1 cellular context compared by ENCODE assay signal in the genomic region with DNA sequence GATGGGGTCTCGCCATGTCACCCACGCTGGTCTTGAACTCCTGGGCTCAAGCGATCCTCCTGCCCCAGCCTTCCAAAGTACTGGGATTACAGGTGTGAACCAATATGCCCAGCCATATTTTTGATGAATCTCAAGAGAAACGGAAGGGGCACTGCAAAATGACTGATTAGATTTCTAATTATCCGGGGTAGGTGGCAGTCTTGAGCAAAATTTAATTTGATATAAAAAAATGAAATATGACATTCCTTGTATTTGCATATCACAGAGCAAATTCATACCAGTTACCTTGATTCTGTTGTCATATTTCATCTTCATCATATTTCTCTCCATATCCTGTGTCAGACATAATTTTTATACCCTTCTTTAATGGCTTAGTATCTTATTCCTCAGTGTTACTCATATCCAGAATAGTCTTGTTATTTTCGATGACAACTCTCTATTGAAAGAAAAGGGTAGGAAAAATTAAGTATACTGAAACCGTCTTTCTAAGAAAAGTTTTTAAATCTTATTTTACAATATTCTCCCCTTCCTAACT.
TF ChIP-seq lines count a peak whose summit lies in the region.

No MANE protein-coding gene starts in this region.

TF ChIP-seq in HepG2, 621 proteins besides CTCF, POLR2A, EP300 and RAD21:
- TF ChIP-seq SRSF1 (optimal IDR thresholded peaks at IDR 0.05; ENCODE audit: low read depth, low read length) (no peak), ZNF264 (CRISPR knock-in tag; IDR thresholded peaks at IDR 0.05) (no peak), ZFP1 (CRISPR knock-in tag; IDR thresholded peaks at IDR 0.05) (peak; percentile 82; the same call in 1 of the 2 replicates)
TF ChIP-seq in HepG2: peak in this region for 1.
